Comparison of ENCODE assay signal across 20 cellular contexts in genomic region chr5:80607832-80608231, GRCh38. TPM values are rescaled to one million over a fixed set of nuclear protein-coding genes. Genes with fewer than 3 reads are reported as not detected.
A peak's percentile ranks its signal among the peaks of the same experiment; 100 is the strongest.
DNase-seq lines count a peak whose midpoint lies in the region; ATAC-seq and TF ChIP-seq lines count a peak whose summit lies in the region.
"Had no signal": no experiment of that assay in that cellular context is flagged by ENCODE, and none has a peak within 500 bp of the region (broad histone marks: within the 10 kb centered on the region; RNA-seq: fewer than 3 reads in every experiment).

No MANE protein-coding gene starts in this region.

- H3K27me3 ChIP-seq in prostate gland (replicated peaks; ENCODE audit: insufficient read depth) (no peaks in the 10 kb centered on the region), lower lobe of right lung (ENCODE audit: low read depth) (no peaks in the 10 kb centered on the region)
- H3K27me3 ChIP-seq: BLaER1 treated with 17β-estradiol and CSF1 and Interleukin-3, amounts not matched to agents 10 nM and 100 nM; suprapubic skin had no signal

- no peaks in the 10 kb centered on the region for H3K27me3 Mint-ChIP-seq in mesothelial cell of epicardium (ENCODE audit: low read depth)
- H3K27me3 Mint-ChIP-seq: activated naive CD8-positive, alpha-beta T cell; central memory CD8-positive, alpha-beta T cell had no signal

- H3K4me1 Mint-ChIP-seq in mesothelial cell of epicardium, result peaks cover 4% of the 10 kb centered on the region
- H3K4me1 Mint-ChIP-seq: central memory CD8-positive, alpha-beta T cell had no signal

- DNase-seq in left lobe of liver (ENCODE audit: low spot score), result peak; percentile 60
- no peak for DNase-seq in mesothelial cell of epicardium (ENCODE audit: low spot score in 2 of 2, unreplicated experiment in 2 of 2)
- no peak for DNase-seq in prostate gland (ENCODE audit: low spot score)
- DNase-seq in lower lobe of right lung, result no peak
- DNase-seq: activated CD8-positive, alpha-beta memory T cell treated with anti-CD3 and anti-CD28 coated beads for 24 hours; head of caudate nucleus; left ventricle myocardium inferior; NCI-H187; NCI-H774; Right ventricle myocardium superior had no signal

- H3K4me1 ChIP-seq in prostate gland (replicated peaks) (no peaks in the 10 kb centered on the region), lower lobe of right lung (no peaks in the 10 kb centered on the region)
- H3K4me1 ChIP-seq: left ventricle myocardium inferior, suprapubic skin had no signal

- H3K36me3 ChIP-seq in prostate gland (no peaks in the 10 kb centered on the region), lower lobe of right lung (no peaks in the 10 kb centered on the region)
- H3K36me3 ChIP-seq: left ventricle myocardium inferior, suprapubic skin had no signal

- ATAC-seq in GM18520 (IDR thresholded peaks at IDR 0.05; ENCODE audit: unreplicated experiment) (peak; percentile 55), GM21360 (IDR thresholded peaks at IDR 0.05; ENCODE audit: unreplicated experiment) (peak; percentile 81), HG02943 (IDR thresholded peaks at IDR 0.05; ENCODE audit: low read depth, unreplicated experiment) (peak; percentile 82), left lobe of liver (peak; percentile 99), lower lobe of right lung (no peak), HG03045 (IDR thresholded peaks at IDR 0.05; ENCODE audit: unreplicated experiment) (no peak)

- H3K9me3 ChIP-seq in prostate gland (no peaks in the 10 kb centered on the region), lower lobe of right lung (no peaks in the 10 kb centered on the region)
- H3K9me3 ChIP-seq: suprapubic skin had no signal

- TF ChIP-seq CTCF in mesothelial cell of epicardium (IDR thresholded peaks at IDR 0.05; ENCODE audit: unreplicated experiment), result no peak
- TF ChIP-seq CTCF in prostate gland (IDR thresholded peaks at IDR 0.05), result no peak
- TF ChIP-seq CTCF in lower lobe of right lung (IDR thresholded peaks at IDR 0.05), result no peak

- TF ChIP-seq POLR2A in prostate gland (IDR thresholded peaks at IDR 0.05), result no peak

- H3K36me3 Mint-ChIP-seq in mesothelial cell of epicardium, result peaks cover 2% of the 10 kb centered on the region

- H3K27ac ChIP-seq in prostate gland (no peak overlapping the region), lower lobe of right lung (no peak overlapping the region)
- H3K27ac ChIP-seq: epithelial cell of prostate, KMS-11, left ventricle myocardium inferior, suprapubic skin had no signal

- H3K4me3 ChIP-seq in prostate gland (no peak overlapping the region), lower lobe of right lung (no peak overlapping the region)
- H3K4me3 ChIP-seq: BLaER1 treated with 17β-estradiol and CSF1 and Interleukin-3, amounts not matched to agents 10 nM and 100 nM; left ventricle myocardium inferior; suprapubic skin had no signal

- H3K4me3 Mint-ChIP-seq in mesothelial cell of epicardium, result no peak overlapping the region
- H3K4me3 Mint-ChIP-seq: activated naive CD8-positive, alpha-beta T cell; central memory CD8-positive, alpha-beta T cell had no signal

- peaks cover 10% of the 10 kb centered on the region for H3K9me3 Mint-ChIP-seq in mesothelial cell of epicardium

- intact Hi-C loops in prostate gland (cut with DNase I), result no loop called here
- intact Hi-C loops in lower lobe of right lung (cut with DNase I), result no loop called here

- no peak overlapping the region for H3K27ac Mint-ChIP-seq in mesothelial cell of epicardium
- H3K27ac Mint-ChIP-seq: activated naive CD8-positive, alpha-beta T cell had no signal

RNA-seq across cellular contexts. Expression of gene ANKRD34B, which starts 37.8 kb away (rescaled TPM):
- total RNA-seq in left lobe of liver (not detected), mesothelial cell of epicardium (0.09 to 0.14 TPM in 2 of 3 replicates, not detected in the other), prostate gland (under 1 TPM in 1 of 2 donors, not detected in 1; 0.18 TPM), lower lobe of right lung (0.30 TPM)
- total RNA-seq: left ventricle myocardium inferior, Right ventricle myocardium superior, suprapubic skin had no signal

RNA-seq across cellular contexts. Expression of gene MSH3, which starts 46.6 kb away (rescaled TPM):
- total RNA-seq in left lobe of liver, result 12.3 TPM
- 17.8 to 18.7 TPM (median 18.4 TPM) in 3 replicates for total RNA-seq in mesothelial cell of epicardium
- total RNA-seq in prostate gland, result 10 to 100 TPM; 12.6 to 14.9 TPM
- total RNA-seq in lower lobe of right lung, result 17.0 TPM

RNA-seq across cellular contexts. Expression of gene DHFR, which starts 47.0 kb away (rescaled TPM):
- 23.1 TPM for total RNA-seq in left lobe of liver
- 29.2 to 30.9 TPM (median 29.4 TPM) in 3 replicates for total RNA-seq in mesothelial cell of epicardium
- total RNA-seq in prostate gland, result 10 to 100 TPM in 1 of 2 donors, 1 to 10 TPM in 1; 6.8 to 15.7 TPM
- 10.5 TPM for total RNA-seq in lower lobe of right lung

Comparison
In these comparisons a context has a peak if more than half of its experiments do, and no peak if none do; other contexts are left out.
1. ATAC-seq: peak in GM18520 (single experiment), GM21360 (single experiment), HG02943 (single experiment) and left lobe of liver (single experiment); none in lower lobe of right lung (0 of 2) and HG03045 (single experiment).